In the genomic region with DNA sequence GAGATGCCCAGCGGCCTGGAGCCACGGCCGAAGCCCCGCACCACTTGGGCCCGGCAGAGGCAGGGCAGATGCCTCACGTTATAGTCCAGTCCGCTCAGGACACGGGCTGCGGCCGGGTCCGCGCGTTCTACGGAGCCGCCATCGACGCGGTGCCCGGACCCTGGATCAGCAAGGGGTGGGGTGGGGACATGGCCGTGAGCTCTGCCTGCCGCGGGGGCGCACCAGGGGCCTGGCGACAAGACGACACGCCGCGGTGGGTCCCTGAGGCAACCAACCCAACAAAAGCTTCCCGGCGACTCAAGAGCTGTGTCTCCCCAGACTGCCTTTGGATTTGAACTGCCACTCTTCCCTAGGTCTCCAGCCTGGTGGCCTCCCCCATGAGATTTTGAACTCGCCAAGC, we compare ENCODE assay signal across 21 cellular contexts.
"Had no signal": no experiment of that assay in that cellular context is flagged by ENCODE, and none has a peak within 500 bp of the region (broad histone marks: within the 10 kb centered on the region; RNA-seq: fewer than 3 reads in every experiment).

No MANE protein-coding gene starts in this region.

- H3K4me3 ChIP-seq: colonic mucosa, esophagus muscularis mucosa, gastroesophageal sphincter, heart left ventricle, hepatocyte, lower lobe of right lung, pancreas, right lobe of liver, stomach, tibial artery, uterus had no signal

- ATAC-seq: foreskin keratinocyte, gastroesophageal sphincter, heart left ventricle, left ventricle myocardium superior, natural killer cell, pancreas, right lobe of liver had no signal

- H3K4me1 ChIP-seq: colonic mucosa, esophagus muscularis mucosa, foreskin keratinocyte, gastroesophageal sphincter, heart left ventricle, lower lobe of right lung, pancreas, right lobe of liver, stomach, tibial artery, uterus had no signal

- H3K36me3 ChIP-seq: colonic mucosa, esophagus muscularis mucosa, gastroesophageal sphincter, heart left ventricle, lower lobe of right lung, neutrophil, pancreas, right lobe of liver, stomach, tibial artery, uterus had no signal

- H3K27ac ChIP-seq: colonic mucosa, esophagus muscularis mucosa, foreskin keratinocyte, gastroesophageal sphincter, heart left ventricle, hepatocyte, lower lobe of right lung, neutrophil, pancreas, right lobe of liver, stomach, tibial artery, uterus had no signal

- H3K27me3 ChIP-seq: colonic mucosa, esophagus muscularis mucosa, foreskin keratinocyte, gastroesophageal sphincter, heart left ventricle, hepatocyte, neutrophil, pancreas, right lobe of liver, stomach, tibial artery, uterus had no signal

- DNase-seq: colonic mucosa; effector memory CD4-positive, alpha-beta T cell; foreskin keratinocyte; heart left ventricle; left ventricle myocardium superior; lower lobe of right lung; natural killer cell; retina; right lobe of liver; small intestine; stimulated activated CD4-positive, alpha-beta T cell treated with anti-CD3 and anti-CD28 coated beads, Interleukin-15, amount 100 ng/mL, for 24 hours; stimulated activated CD4-positive, alpha-beta T cell treated with anti-CD3 and anti-CD28 coated beads, Interleukin-2, amount 100 ng/mL, for 48 hours; stimulated activated naive CD4-positive, alpha-beta T cell; stomach; tibial artery; uterus had no signal

- H3K9me3 ChIP-seq: colonic mucosa, esophagus muscularis mucosa, gastroesophageal sphincter, heart left ventricle, lower lobe of right lung, neutrophil, pancreas, right lobe of liver, stomach, tibial artery, uterus had no signal

- H2AFZ ChIP-seq: hepatocyte had no signal

- H3K4me2 ChIP-seq: hepatocyte had no signal
